ENCODE assay signal across 27 cellular contexts in the genomic region with DNA sequence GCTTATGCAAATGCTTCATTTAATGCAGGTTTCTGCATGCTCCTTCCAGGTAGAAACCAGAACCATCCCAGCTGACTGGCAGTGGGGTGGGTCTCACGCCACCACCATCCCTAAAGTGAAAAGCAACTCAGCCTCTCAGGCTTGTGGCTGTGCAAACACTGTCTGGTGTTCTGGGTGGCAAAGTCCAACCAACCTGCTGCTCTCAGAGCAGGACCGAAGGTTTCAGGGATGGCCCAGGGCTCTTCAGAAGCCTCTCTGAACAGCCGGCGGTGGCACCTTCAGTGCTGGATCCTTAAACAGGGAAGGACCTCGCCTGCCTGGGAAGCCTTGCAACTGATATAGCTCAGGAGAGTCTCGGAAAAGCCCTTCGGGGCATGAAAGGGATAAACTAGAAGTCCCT.
DNase-seq lines count a peak whose midpoint lies in the region; ATAC-seq, FAIRE-seq and TF ChIP-seq lines count a peak whose summit lies in the region.
"Had no signal": no experiment of that assay in that cellular context is flagged by ENCODE, and none has a peak within 500 bp of the region (broad histone marks: within the 10 kb centered on the region; RNA-seq: fewer than 3 reads in every experiment).

No MANE protein-coding gene starts in this region.

- peak; percentile 99 for ATAC-seq in HepG2
- ATAC-seq in left lung: no peak
- ATAC-seq in GM18870 (IDR thresholded peaks at IDR 0.05; ENCODE audit: unreplicated experiment): no peak
- ATAC-seq: GM12878, HCT116, SK-N-SH treated with all-trans-retinoic acid at 6 μM for 48 hours had no signal

- TF ChIP-seq RAD21 in HepG2 (CRISPR knock-in tag; IDR thresholded peaks at IDR 0.05): no peak

- CTCF ChIA-PET in Caco-2 (lab: Charles Lee): no interaction called here
- CTCF ChIA-PET in HepG2 (lab: Yijun Ruan, JAX; ENCODE audit: low intra/inter-chr PET ratio, low total read pairs): no interaction called here

- intact Hi-C loops in Caco-2 (cut with micrococcal nuclease; ENCODE audit: unreplicated experiment) (loop anchor here (1.0 to 2.0 kb wide), 3 partner anchors 9 to 67 kb away; no protein-coding TSS in a partner anchor), HepG2 (cut with micrococcal nuclease; ENCODE audit: unreplicated experiment) (no loop called here), left lung (cut with DNase I) (no loop called here), testis (cut with DNase I; ENCODE audit: low total_unique reads) (no loop called here)

- no peak overlapping the region for H2BK5ac ChIP-seq in neuronal stem cell (ENCODE audit: low read length)

- H3K18ac ChIP-seq in neuronal stem cell (ENCODE audit: low read length): peak overlapping the region; percentile 15

- TF ChIP-seq CTCF in Caco-2 (IDR thresholded peaks at IDR 0.05; ENCODE audit: insufficient read depth in 1 of 2, low read depth in 1 of 2, low read length in 1 of 2, severe bottlenecking in 1 of 2, unreplicated experiment in 1 of 2) (no peak), Peyer's patch (IDR thresholded peaks at IDR 0.05) (no peak), HepG2 (CRISPR knock-in tag; IDR thresholded peaks at IDR 0.05) (no peak), left lung (IDR thresholded peaks at IDR 0.05) (no peak), testis (IDR thresholded peaks at IDR 0.05) (no peak)

- H3K27me3 Mint-ChIP-seq in Caco-2 (ENCODE audit: insufficient read depth, unreplicated experiment): no peaks in the 10 kb centered on the region
- H3K27me3 Mint-ChIP-seq: CD4-positive, CD25-positive, alpha-beta regulatory T cell had no signal

- H2AFZ ChIP-seq in HepG2 (ENCODE audit: low read length) (no peak overlapping the region), neuronal stem cell (ENCODE audit: low read length) (no peak overlapping the region)

- no peaks in the 10 kb centered on the region for H3K36me3 Mint-ChIP-seq in Caco-2 (ENCODE audit: insufficient read depth, unreplicated experiment)
- H3K36me3 Mint-ChIP-seq: CD4-positive, CD25-positive, alpha-beta regulatory T cell had no signal

- no peak overlapping the region for H3K23ac ChIP-seq in neuronal stem cell (ENCODE audit: low read depth, low read length, poor library complexity)

- peak; percentile 55 for FAIRE-seq in HepG2 (lab: Jason Lieb, UNC)
- FAIRE-seq: D721Med, GM12878, H1 had no signal

- peak overlapping the region; percentile 72 for H3K27ac Mint-ChIP-seq in Caco-2 (ENCODE audit: unreplicated experiment)
- H3K27ac Mint-ChIP-seq: CD4-positive, CD25-positive, alpha-beta regulatory T cell had no signal

- H3K36me3 ChIP-seq in Caco-2 (ENCODE audit: control insufficient read depth, insufficient read depth, low read length) (no peaks in the 10 kb centered on the region), Peyer's patch (peaks cover 0 to 41% (median 0%) of the 10 kb centered on the region in 3 donors), HepG2 (replicated peaks in 1 of 2; ENCODE audit: control insufficient read depth in 1 of 2, insufficient read depth in 2 of 2, low read length in 2 of 2) (no peaks in the 10 kb centered on the region), neuronal stem cell (replicated peaks in 1 of 2; ENCODE audit: control insufficient read depth in 2 of 2, insufficient read depth in 2 of 2, low read length in 2 of 2) (peaks cover 6 to 91% of the 10 kb centered on the region in 2 donors), left lung (peaks cover 0 to 61% of the 10 kb centered on the region in 2 donors), testis (ENCODE audit: low read depth, missing control alignments) (no peaks in the 10 kb centered on the region)
- H3K36me3 ChIP-seq: BLaER1 had no signal

- H2BK120ac ChIP-seq in neuronal stem cell (ENCODE audit: low read depth, low read length): no peak overlapping the region

- H3K27ac ChIP-seq in Peyer's patch (no peak overlapping the region), HepG2 (ENCODE audit: extremely low read length, insufficient read depth, low read length) (no peak overlapping the region), neuronal stem cell (replicated peaks; ENCODE audit: low read length) (peak overlapping the region; percentile 58), left lung (no peak overlapping the region), testis (no peak overlapping the region)
- H3K27ac ChIP-seq: BLaER1, SJCRH30 had no signal

- no peaks in the 10 kb centered on the region for H3K79me1 ChIP-seq in neuronal stem cell (ENCODE audit: low read depth, low read length)

- DNase-seq in Caco-2 (peak; percentile 77 to 84), Peyer's patch (peak in 2 of 3 donors; percentile 57 to 58), HepG2 (ENCODE audit: low spot score) (peak; percentile 45), neuronal stem cell (ENCODE audit: low spot score) (no peak), NCI-H1930 (lab: John Stamatoyannopoulos, UW) (no peak), left lung (no peak), testis (no peak)
- DNase-seq: CD4-positive, CD25-positive, alpha-beta regulatory T cell; DMS79; EL; GDM1; NCI-H1048; NCI-H1417; NCI-H1694; NCI-H2081 treated with DMSO at 0.1 percent for 48 hours; NCI-H2171; NCI-H226; NCI-H510A treated with DMSO at 0.1 percent for 48 hours; NCI-H774; SJCRH30 had no signal

- no peaks in the 10 kb centered on the region for H3K9me3 Mint-ChIP-seq in Caco-2 (ENCODE audit: unreplicated experiment)

- H3K27me3 ChIP-seq in Caco-2 (replicated peaks; ENCODE audit: control insufficient read depth, insufficient read depth, low read length) (no peaks in the 10 kb centered on the region), Peyer's patch (no peaks in the 10 kb centered on the region), HepG2 (ENCODE audit: control insufficient read depth in 1 of 2, insufficient read depth in 2 of 2, low read length in 2 of 2) (no peaks in the 10 kb centered on the region; a peak in 1 of 5 replicates), neuronal stem cell (ENCODE audit: control insufficient read depth in 3 of 3, insufficient read depth in 3 of 3, low read depth in 1 of 3, low read length in 3 of 3) (no peaks in the 10 kb centered on the region), left lung (no peaks in the 10 kb centered on the region), testis (no peaks in the 10 kb centered on the region)
- H3K27me3 ChIP-seq: BLaER1, SJCRH30 had no signal

- peaks cover 2% of the 10 kb centered on the region for H3K4me1 Mint-ChIP-seq in Caco-2 (ENCODE audit: low read depth, unreplicated experiment)
- H3K4me1 Mint-ChIP-seq: CD4-positive, CD25-positive, alpha-beta regulatory T cell had no signal

- in situ Hi-C loops in HepG2 (cut with HindIII; ENCODE audit: extremely low pct_ligation_motif_present, low pct_unique_long_range_greater_than_20kb): loop anchor here (25.0 kb wide), 1 partner anchor 606 kb away; no protein-coding TSS in a partner anchor

- no peaks in the 10 kb centered on the region for H3K79me2 ChIP-seq in HepG2 (ENCODE audit: insufficient read depth, low read length)

- no peak overlapping the region for H3K4ac ChIP-seq in neuronal stem cell (ENCODE audit: low read length)

- H4K20me1 ChIP-seq in HepG2 (ENCODE audit: insufficient read depth, low read length): no peaks in the 10 kb centered on the region
- H4K20me1 ChIP-seq: BLaER1 had no signal

- peaks cover 12% of the 10 kb centered on the region for H3K4me1 ChIP-seq in Caco-2
- no peaks in the 10 kb centered on the region for H3K4me1 ChIP-seq in Peyer's patch
- peaks cover 10% of the 10 kb centered on the region for H3K4me1 ChIP-seq in HepG2 (ENCODE audit: insufficient read depth, low read length)
- H3K4me1 ChIP-seq in neuronal stem cell (ENCODE audit: control insufficient read depth in 2 of 2, insufficient read depth in 1 of 2, low read depth in 1 of 2, low read length in 2 of 2): peaks cover 0 to 5% of the 10 kb centered on the region in 2 donors
- H3K4me1 ChIP-seq in left lung: no peaks in the 10 kb centered on the region
- H3K4me1 ChIP-seq in testis: no peaks in the 10 kb centered on the region
- H3K4me1 ChIP-seq: SJCRH30 had no signal

- H2BK15ac ChIP-seq in neuronal stem cell (ENCODE audit: low read length): no peak overlapping the region

- POLR2A ChIA-PET in Caco-2 (lab: Charles Lee) (interaction anchor here (0.8 kb wide), 1 partner anchor 9 kb away, joined by 3 read pairs; no protein-coding TSS in a partner anchor), HepG2 (lab: Yijun Ruan, JAX) (no interaction called here)

- H3K14ac ChIP-seq in neuronal stem cell (ENCODE audit: low read length): no peak overlapping the region

- no peaks in the 10 kb centered on the region for H3K9me3 ChIP-seq in Caco-2
- H3K9me3 ChIP-seq in Peyer's patch: no peaks in the 10 kb centered on the region
- no peaks in the 10 kb centered on the region for H3K9me3 ChIP-seq in HepG2 (ENCODE audit: low read length)
- no peaks in the 10 kb centered on the region for H3K9me3 ChIP-seq in neuronal stem cell (replicated peaks in 1 of 2; ENCODE audit: control insufficient read depth in 2 of 2, insufficient read depth in 1 of 2, low read depth in 1 of 2, low read length in 2 of 2)
- H3K9me3 ChIP-seq in left lung: no peaks in the 10 kb centered on the region
- no peaks in the 10 kb centered on the region for H3K9me3 ChIP-seq in testis
- H3K9me3 ChIP-seq: BLaER1, SJCRH30 had no signal

- BruUV-seq in Caco-2 (replicated peaks; lab: Mats Ljungman, UMichigan) (no TSS peak), HepG2 (replicated peaks; lab: Mats Ljungman, UMichigan) (no TSS peak)

- H3K4me2 ChIP-seq in HepG2 (ENCODE audit: low read depth, low read length) (0 out of 2 replicates have a peak overlapping the region, but pooled peaks have one; percentile 14), neuronal stem cell (ENCODE audit: insufficient read depth, low read length, poor library complexity, severe bottlenecking) (no peak overlapping the region)
- H3K4me2 ChIP-seq: BLaER1 had no signal

- H2BK12ac ChIP-seq in neuronal stem cell (ENCODE audit: low read length): no peak overlapping the region

- WGBS in HepG2 (ENCODE audit: low lambda C conversion rate): 0% methylated on average over 7 of the region's 7 CpGs
- WGBS in neuronal stem cell (ENCODE audit: extremely low coverage in 2 of 2, insufficient read length in 2 of 2, insufficient replicate concordance in 1 of 2), 2 donors: no CpG with 5 or more reads among the region's 7 CpGs
- 95 to 98% methylated on average over 7 of the region's 7 CpGs for WGBS in testis, 2 donors

- H4K8ac ChIP-seq in neuronal stem cell (ENCODE audit: low read depth, low read length): no peak overlapping the region

- H3K4me3 ChIP-seq in Caco-2 (ENCODE audit: low read depth, low read length) (no peak overlapping the region), Peyer's patch (no peak overlapping the region), HepG2 (replicated peaks in 1 of 3; ENCODE audit: insufficient read depth in 1 of 3, low read depth in 2 of 3, low read length in 3 of 3) (no peak overlapping the region), neuronal stem cell (ENCODE audit: low read length in 2 of 2) (no peak overlapping the region), left lung (no peak overlapping the region), testis (no peak overlapping the region)
- H3K4me3 ChIP-seq: BLaER1, GM12878, SJCRH30 had no signal

- no peak overlapping the region for H3K9ac ChIP-seq in HepG2 (ENCODE audit: insufficient read depth, low read depth, low read length)
- no peak overlapping the region for H3K9ac ChIP-seq in neuronal stem cell (ENCODE audit: low read depth, low read length, poor library complexity)
- H3K9ac ChIP-seq: BLaER1 had no signal

- H3K4me3 Mint-ChIP-seq in Caco-2 (ENCODE audit: unreplicated experiment): no peak overlapping the region
- H3K4me3 Mint-ChIP-seq: CD4-positive, CD25-positive, alpha-beta regulatory T cell had no signal

- no peak overlapping the region for H2AK5ac ChIP-seq in neuronal stem cell (ENCODE audit: low read depth, low read length)

- no peak for TF ChIP-seq EP300 in HepG2 (IDR thresholded peaks at IDR 0.05; ENCODE audit: low read depth in 2 of 2, low read length in 2 of 2)
- no peak for TF ChIP-seq EP300 in HepG2 (CRISPR knock-in tag; IDR thresholded peaks at IDR 0.05; ENCODE audit: borderline replicate concordance)

- TF ChIP-seq POLR2A in Peyer's patch (IDR thresholded peaks at IDR 0.05): no peak
- no peak for TF ChIP-seq POLR2A in HepG2 (IDR thresholded peaks at IDR 0.05; ENCODE audit: insufficient read depth in 1 of 2, low read depth in 2 of 2, low read length in 2 of 2)
- no peak for TF ChIP-seq POLR2A in testis (IDR thresholded peaks at IDR 0.05)

- no peak overlapping the region for H4K91ac ChIP-seq in neuronal stem cell (ENCODE audit: low read depth, low read length, poor library complexity)

Comparison
In these comparisons a context has a peak if more than half of its experiments do, and no peak if none do; other contexts are left out.
1. DNase-seq: peak in Caco-2 (2 of 2), Peyer's patch (2 of 3) and HepG2 (single experiment); none in neuronal stem cell (single experiment), NCI-H1930 (0 of 2), left lung (0 of 2) and testis (single experiment).